In the genomic region with DNA sequence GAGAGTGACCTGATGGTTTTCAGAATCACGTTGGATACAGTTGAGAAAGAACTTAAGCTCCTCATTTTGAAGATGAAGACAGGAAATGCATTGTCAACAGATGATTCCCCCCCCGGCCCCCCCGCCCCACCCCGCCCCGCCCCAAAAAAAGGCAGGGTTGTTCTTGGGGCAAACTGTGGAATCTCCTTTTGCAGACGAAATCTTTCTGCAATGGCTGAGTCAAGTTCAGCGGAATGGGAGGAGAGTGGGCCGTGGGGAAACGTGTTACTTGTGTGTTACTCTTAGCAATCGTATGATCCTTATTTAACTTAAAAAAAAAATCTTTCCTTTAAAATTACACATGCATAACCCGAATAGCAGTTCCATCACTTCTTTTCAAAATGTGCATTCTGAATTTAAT, we compare ENCODE assay signal across 19 cellular contexts.
DNase-seq lines count a peak whose midpoint lies in the region; ATAC-seq and TF ChIP-seq lines count a peak whose summit lies in the region.
"Had no signal": no experiment of that assay in that cellular context is flagged by ENCODE, and none has a peak within 500 bp of the region (broad histone marks: within the 10 kb centered on the region; RNA-seq: fewer than 3 reads in every experiment).

No MANE protein-coding gene starts in this region.

- H3K4me3 ChIP-seq in mammary epithelial cell (replicated peaks in 1 of 3; ENCODE audit: insufficient read depth in 1 of 3, low read depth in 2 of 3, low read length in 3 of 3): no peak overlapping the region
- no peak overlapping the region for H3K4me3 ChIP-seq in ovary
- H3K4me3 ChIP-seq: A549 had no signal

- WGBS in mammary epithelial cell (ENCODE audit: low coverage, missing lambda C conversion rate): 97% methylated on average over 6 of the region's 11 CpGs
- WGBS in ovary, 3 donors: 73 to 82% (median 80%) methylated on average over 11 of the region's 11 CpGs

- dilution Hi-C loops in mammary epithelial cell (cut with HindIII; ENCODE audit: low sequenced_read_pairs): no loop called here

- no peaks in the 10 kb centered on the region for H3K36me3 Mint-ChIP-seq in MCF 10A (ENCODE audit: insufficient read depth, unreplicated experiment)
- H3K36me3 Mint-ChIP-seq in activated naive CD8-positive, alpha-beta T cell treated with anti-CD3 and anti-CD28 coated beads, Interleukin-2, amount 50 U/mL, for 24 hours (ENCODE audit: low read depth): no peaks in the 10 kb centered on the region
- H3K36me3 Mint-ChIP-seq: naive thymus-derived CD4-positive, alpha-beta T cell had no signal

- no peak for ATAC-seq in activated naive CD8-positive, alpha-beta T cell treated with anti-CD3 and anti-CD28 coated beads, Interleukin-2, amount 50 U/mL, for 24 hours
- ATAC-seq in HG03159 (IDR thresholded peaks at IDR 0.05; ENCODE audit: unreplicated experiment): no peak
- ATAC-seq: A549; left colon; naive thymus-derived CD4-positive, alpha-beta T cell had no signal

- intact Hi-C loops in MCF 10A (cut with micrococcal nuclease) (no loop called here), mammary epithelial cell (cut with micrococcal nuclease) (loop anchor here (10.0 kb wide), 2 partner anchors 352 to 942 kb away; partner anchors contain the start of gene ARGLU1), ovary (cut with DNase I) (no loop called here)

- BruUV-seq in MCF 10A (replicated peaks; lab: Mats Ljungman, UMichigan): no TSS peak
- BruUV-seq in mammary epithelial cell (replicated peaks; lab: Mats Ljungman, UMichigan): no TSS peak

- no peaks in the 10 kb centered on the region for H4K20me1 ChIP-seq in mammary epithelial cell (ENCODE audit: insufficient read depth, low read length)

- no peaks in the 10 kb centered on the region for H3K4me1 ChIP-seq in mammary epithelial cell (ENCODE audit: insufficient read depth, low read length)
- H3K4me1 ChIP-seq in ovary (ENCODE audit: insufficient read depth): no peaks in the 10 kb centered on the region
- H3K4me1 ChIP-seq: A549 had no signal

- H3K9me3 ChIP-seq in mammary epithelial cell (replicated peaks; ENCODE audit: insufficient read depth, low read length): no peaks in the 10 kb centered on the region
- H3K9me3 ChIP-seq in ovary: no peaks in the 10 kb centered on the region
- H3K9me3 ChIP-seq: A549, sigmoid colon had no signal

- no peaks in the 10 kb centered on the region for H3K27me3 ChIP-seq in mammary epithelial cell (ENCODE audit: insufficient read depth, low read length)
- no peaks in the 10 kb centered on the region for H3K27me3 ChIP-seq in ovary
- H3K27me3 ChIP-seq: sigmoid colon had no signal

- no peak overlapping the region for H3K4me2 ChIP-seq in mammary epithelial cell (ENCODE audit: insufficient read depth, low read depth, low read length)
- H3K4me2 ChIP-seq: A549 had no signal

- H3K9me3 Mint-ChIP-seq in MCF 10A (ENCODE audit: unreplicated experiment): no peaks in the 10 kb centered on the region
- H3K9me3 Mint-ChIP-seq in activated naive CD8-positive, alpha-beta T cell treated with anti-CD3 and anti-CD28 coated beads, Interleukin-2, amount 50 U/mL, for 24 hours: no peaks in the 10 kb centered on the region

- DNase-seq in MCF 10A (ENCODE audit: unreplicated experiment) (no peak), mammary epithelial cell (no peak), iris pigment epithelial cell (ENCODE audit: low read depth) (peak; percentile 33), superior temporal gyrus (ENCODE audit: extremely low spot score) (peak; percentile 60), ovary (no peak), D341Med (ENCODE audit: low spot score) (no peak)
- DNase-seq in activated naive CD8-positive, alpha-beta T cell treated with anti-CD3 and anti-CD28 coated beads, Interleukin-2, amount 50 U/mL, for 24 hours: no peak
- DNase-seq: activated CD8-positive, alpha-beta memory T cell treated with anti-CD3 and anti-CD28 coated beads for 24 hours; activated gamma-delta T cell; Calu3; H7; KG1; left colon; naive thymus-derived CD4-positive, alpha-beta T cell; NCI-H1417 treated with DMSO at 0.1 percent for 48 hours; sigmoid colon; stimulated activated CD4-positive, alpha-beta T cell treated with anti-CD3 and anti-CD28 coated beads, Interleukin-4, amount 100 ng/mL, for 4 hours had no signal

- TF ChIP-seq CTCF in MCF 10A (IDR thresholded peaks at IDR 0.05; ENCODE audit: unreplicated experiment): no peak
- no peak for TF ChIP-seq CTCF in mammary epithelial cell (conservative IDR thresholded peaks at IDR 0.05 in 1 of 2, IDR thresholded peaks at IDR 0.05 in 1 of 2; ENCODE audit: extremely low read depth in 1 of 2, insufficient read depth in 1 of 2, low read depth in 1 of 2, low read length in 2 of 2)
- no peak for TF ChIP-seq CTCF in ovary (IDR thresholded peaks at IDR 0.05)

- H3K27ac ChIP-seq in mammary epithelial cell (ENCODE audit: insufficient read depth, low read depth, low read length) (no peak overlapping the region), ovary (no peak overlapping the region)
- H3K27ac ChIP-seq: A549 had no signal

- no peak for TF ChIP-seq POLR2A in ovary (IDR thresholded peaks at IDR 0.05)

- CTCF ChIA-PET in MCF 10A (lab: Yijun Ruan, JAX) (no interaction called here), mammary epithelial cell (lab: Charles Lee; ENCODE audit: low non-redundant PET) (no interaction called here)

- H3K36me3 ChIP-seq in mammary epithelial cell (ENCODE audit: insufficient read depth, low read length): no peaks in the 10 kb centered on the region
- no peaks in the 10 kb centered on the region for H3K36me3 ChIP-seq in ovary
- H3K36me3 ChIP-seq: sigmoid colon had no signal

- no peak overlapping the region for H2AFZ ChIP-seq in mammary epithelial cell (ENCODE audit: low read depth, low read length)

- POLR2A ChIA-PET in MCF 10A (lab: Yijun Ruan, JAX): no interaction called here

- no peaks in the 10 kb centered on the region for H3K79me2 ChIP-seq in mammary epithelial cell (ENCODE audit: insufficient read depth, low read length)

- no peak overlapping the region for H3K9ac ChIP-seq in mammary epithelial cell (ENCODE audit: insufficient read depth, low read length)

- no peak overlapping the region for H3K27ac Mint-ChIP-seq in MCF 10A (ENCODE audit: low read depth, unreplicated experiment)
- no peak overlapping the region for H3K27ac Mint-ChIP-seq in activated naive CD8-positive, alpha-beta T cell treated with anti-CD3 and anti-CD28 coated beads, Interleukin-2, amount 50 U/mL, for 24 hours
- H3K27ac Mint-ChIP-seq: naive thymus-derived CD4-positive, alpha-beta T cell had no signal

- peaks cover 6% of the 10 kb centered on the region for H3K4me1 Mint-ChIP-seq in MCF 10A (ENCODE audit: insufficient read depth, unreplicated experiment)
- peaks cover 11% of the 10 kb centered on the region for H3K4me1 Mint-ChIP-seq in activated naive CD8-positive, alpha-beta T cell treated with anti-CD3 and anti-CD28 coated beads, Interleukin-2, amount 50 U/mL, for 24 hours

- peak overlapping the region; percentile 74 for H3K4me3 Mint-ChIP-seq in MCF 10A (ENCODE audit: unreplicated experiment)
- H3K4me3 Mint-ChIP-seq in activated naive CD8-positive, alpha-beta T cell treated with anti-CD3 and anti-CD28 coated beads, Interleukin-2, amount 50 U/mL, for 24 hours: peak overlapping the region; percentile 26

- in situ Hi-C loops in mammary epithelial cell (cut with MboI; ENCODE audit: low sequenced_read_pairs in 2 of 2): no loop called here

- TF ChIP-seq EP300 in ovary (IDR thresholded peaks at IDR 0.05): no peak

- H3K27me3 Mint-ChIP-seq in MCF 10A (ENCODE audit: insufficient read depth, unreplicated experiment): no peaks in the 10 kb centered on the region
- H3K27me3 Mint-ChIP-seq in activated naive CD8-positive, alpha-beta T cell treated with anti-CD3 and anti-CD28 coated beads, Interleukin-2, amount 50 U/mL, for 24 hours: peaks cover 28% of the 10 kb centered on the region

Comparison
In these comparisons a context has a peak if more than half of its experiments do, and no peak if none do; other contexts are left out.
1. DNase-seq: peak in iris pigment epithelial cell (single experiment) and superior temporal gyrus (single experiment); none in MCF 10A (single experiment), mammary epithelial cell (single experiment), activated naive CD8-positive, alpha-beta T cell treated with anti-CD3 and anti-CD28 coated beads, Interleukin-2, amount 50 U/mL, for 24 hours (single experiment), ovary (0 of 5) and D341Med (single experiment).